Comparison of ENCODE assay signal across 3 cellular contexts in the genomic region with DNA sequence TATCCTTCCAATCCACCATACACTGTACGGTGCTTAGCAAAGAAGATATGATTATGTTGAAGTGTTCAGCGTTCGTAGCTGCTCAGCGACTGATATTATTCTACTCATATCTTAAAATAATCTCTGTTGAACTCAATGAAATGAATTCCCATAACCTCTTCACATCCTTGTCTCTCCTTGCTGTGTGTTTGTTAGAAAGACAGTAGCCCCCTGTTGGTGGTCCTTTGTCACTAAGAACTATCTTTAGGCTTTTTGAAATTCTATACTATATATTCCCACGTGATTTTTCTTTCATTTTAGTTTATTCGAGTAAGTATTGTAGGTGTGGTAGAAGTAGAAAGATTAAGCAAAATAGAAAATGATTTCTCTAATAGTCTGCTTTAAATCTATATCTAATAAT.
TF ChIP-seq lines count a peak whose summit lies in the region.

No MANE protein-coding gene starts in this region.

TF ChIP-seq in SK-N-SH, 30 proteins besides CTCF, POLR2A, EP300 and RAD21:
- TF ChIP-seq NRF1 (IDR thresholded peaks at IDR 0.05; ENCODE audit: low read depth, low read length) (no peak), GABPA (IDR thresholded peaks at IDR 0.05; ENCODE audit: low read depth) (no peak), POLR2AphosphoS5 (IDR thresholded peaks at IDR 0.05; ENCODE audit: low read depth, low read length) (no peak), YY1 (IDR thresholded peaks at IDR 0.05; ENCODE audit: low read depth) (no peak), RCOR1 (IDR thresholded peaks at IDR 0.05; ENCODE audit: low read length) (no peak), SIN3A (IDR thresholded peaks at IDR 0.05; ENCODE audit: borderline replicate concordance, low read depth, low read length) (no peak), RFX5 (IDR thresholded peaks at IDR 0.05; ENCODE audit: low read length) (no peak), FOXM1 (IDR thresholded peaks at IDR 0.05; ENCODE audit: low read depth) (no peak), TCF12 (IDR thresholded peaks at IDR 0.05) (no peak), RXRA (IDR thresholded peaks at IDR 0.05; ENCODE audit: borderline replicate concordance, low read depth) (no peak), NFIC (IDR thresholded peaks at IDR 0.05; ENCODE audit: borderline replicate concordance) (no peak)
- TF ChIP-seq, protein P1, sequence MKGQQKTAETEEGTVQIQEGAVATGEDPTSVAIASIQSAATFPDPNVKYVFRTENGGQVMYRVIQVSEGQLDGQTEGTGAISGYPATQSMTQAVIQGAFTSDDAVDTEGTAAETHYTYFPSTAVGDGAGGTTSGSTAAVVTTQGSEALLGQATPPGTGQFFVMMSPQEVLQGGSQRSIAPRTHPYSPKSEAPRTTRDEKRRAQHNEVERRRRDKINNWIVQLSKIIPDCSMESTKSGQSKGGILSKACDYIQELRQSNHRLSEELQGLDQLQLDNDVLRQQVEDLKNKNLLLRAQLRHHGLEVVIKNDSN (IDR thresholded peaks at IDR 0.05; ENCODE audit: borderline replicate concordance, low read depth) = no peak
- TF ChIP-seq, protein P2, sequence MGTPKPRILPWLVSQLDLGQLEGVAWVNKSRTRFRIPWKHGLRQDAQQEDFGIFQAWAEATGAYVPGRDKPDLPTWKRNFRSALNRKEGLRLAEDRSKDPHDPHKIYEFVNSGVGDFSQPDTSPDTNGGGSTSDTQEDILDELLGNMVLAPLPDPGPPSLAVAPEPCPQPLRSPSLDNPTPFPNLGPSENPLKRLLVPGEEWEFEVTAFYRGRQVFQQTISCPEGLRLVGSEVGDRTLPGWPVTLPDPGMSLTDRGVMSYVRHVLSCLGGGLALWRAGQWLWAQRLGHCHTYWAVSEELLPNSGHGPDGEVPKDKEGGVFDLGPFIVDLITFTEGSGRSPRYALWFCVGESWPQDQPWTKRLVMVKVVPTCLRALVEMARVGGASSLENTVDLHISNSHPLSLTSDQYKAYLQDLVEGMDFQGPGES (IDR thresholded peaks at IDR 0.05; ENCODE audit: low read depth, low read length) = no peak
- TF ChIP-seq, protein P3, sequence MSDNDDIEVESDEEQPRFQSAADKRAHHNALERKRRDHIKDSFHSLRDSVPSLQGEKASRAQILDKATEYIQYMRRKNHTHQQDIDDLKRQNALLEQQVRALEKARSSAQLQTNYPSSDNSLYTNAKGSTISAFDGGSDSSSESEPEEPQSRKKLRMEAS (IDR thresholded peaks at IDR 0.05; ENCODE audit: low read depth) = no peak
- TF ChIP-seq, protein P4, sequence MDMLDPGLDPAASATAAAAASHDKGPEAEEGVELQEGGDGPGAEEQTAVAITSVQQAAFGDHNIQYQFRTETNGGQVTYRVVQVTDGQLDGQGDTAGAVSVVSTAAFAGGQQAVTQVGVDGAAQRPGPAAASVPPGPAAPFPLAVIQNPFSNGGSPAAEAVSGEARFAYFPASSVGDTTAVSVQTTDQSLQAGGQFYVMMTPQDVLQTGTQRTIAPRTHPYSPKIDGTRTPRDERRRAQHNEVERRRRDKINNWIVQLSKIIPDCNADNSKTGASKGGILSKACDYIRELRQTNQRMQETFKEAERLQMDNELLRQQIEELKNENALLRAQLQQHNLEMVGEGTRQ (IDR thresholded peaks at IDR 0.05; ENCODE audit: borderline replicate concordance, low read depth, low read length) = no peak

TF ChIP-seq in SK-N-SH treated with all-trans-retinoic acid at 6 μM for 48 hours, 23 proteins besides CTCF, POLR2A, EP300 and RAD21:
- TF ChIP-seq CSDC2 (CRISPR knock-in tag; IDR thresholded peaks at IDR 0.05) (no peak), ARNTL (CRISPR knock-in tag; IDR thresholded peaks at IDR 0.05; ENCODE audit: borderline replicate concordance, low read depth) (no peak), TCF4 (CRISPR knock-in tag; IDR thresholded peaks at IDR 0.05; ENCODE audit: borderline replicate concordance) (no peak), BACH2 (CRISPR knock-in tag; IDR thresholded peaks at IDR 0.05; ENCODE audit: borderline replicate concordance) (no peak), RARB (CRISPR knock-in tag; IDR thresholded peaks at IDR 0.05) (no peak), SNAI2 (CRISPR knock-in tag; IDR thresholded peaks at IDR 0.05) (no peak), OSR1 (CRISPR knock-in tag; IDR thresholded peaks at IDR 0.05) (no peak), PPARA (CRISPR knock-in tag; IDR thresholded peaks at IDR 0.05; ENCODE audit: borderline replicate concordance) (no peak), GLIS3 (CRISPR knock-in tag; IDR thresholded peaks at IDR 0.05) (no peak), TOX (CRISPR knock-in tag; IDR thresholded peaks at IDR 0.05; ENCODE audit: borderline replicate concordance) (no peak), ZFP30 (CRISPR knock-in tag; IDR thresholded peaks at IDR 0.05) (no peak)
- TF ChIP-seq, protein P5, sequence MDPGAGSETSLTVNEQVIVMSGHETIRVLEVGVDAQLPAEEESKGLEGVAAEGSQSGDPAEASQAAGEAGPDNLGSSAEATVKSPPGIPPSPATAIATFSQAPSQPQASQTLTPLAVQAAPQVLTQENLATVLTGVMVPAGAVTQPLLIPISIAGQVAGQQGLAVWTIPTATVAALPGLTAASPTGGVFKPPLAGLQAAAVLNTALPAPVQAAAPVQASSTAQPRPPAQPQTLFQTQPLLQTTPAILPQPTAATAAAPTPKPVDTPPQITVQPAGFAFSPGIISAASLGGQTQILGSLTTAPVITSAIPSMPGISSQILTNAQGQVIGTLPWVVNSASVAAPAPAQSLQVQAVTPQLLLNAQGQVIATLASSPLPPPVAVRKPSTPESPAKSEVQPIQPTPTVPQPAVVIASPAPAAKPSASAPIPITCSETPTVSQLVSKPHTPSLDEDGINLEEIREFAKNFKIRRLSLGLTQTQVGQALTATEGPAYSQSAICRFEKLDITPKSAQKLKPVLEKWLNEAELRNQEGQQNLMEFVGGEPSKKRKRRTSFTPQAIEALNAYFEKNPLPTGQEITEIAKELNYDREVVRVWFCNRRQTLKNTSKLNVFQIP (CRISPR knock-in tag; IDR thresholded peaks at IDR 0.05; ENCODE audit: borderline replicate concordance, low read depth) = no peak
- TF ChIP-seq, protein P6, sequence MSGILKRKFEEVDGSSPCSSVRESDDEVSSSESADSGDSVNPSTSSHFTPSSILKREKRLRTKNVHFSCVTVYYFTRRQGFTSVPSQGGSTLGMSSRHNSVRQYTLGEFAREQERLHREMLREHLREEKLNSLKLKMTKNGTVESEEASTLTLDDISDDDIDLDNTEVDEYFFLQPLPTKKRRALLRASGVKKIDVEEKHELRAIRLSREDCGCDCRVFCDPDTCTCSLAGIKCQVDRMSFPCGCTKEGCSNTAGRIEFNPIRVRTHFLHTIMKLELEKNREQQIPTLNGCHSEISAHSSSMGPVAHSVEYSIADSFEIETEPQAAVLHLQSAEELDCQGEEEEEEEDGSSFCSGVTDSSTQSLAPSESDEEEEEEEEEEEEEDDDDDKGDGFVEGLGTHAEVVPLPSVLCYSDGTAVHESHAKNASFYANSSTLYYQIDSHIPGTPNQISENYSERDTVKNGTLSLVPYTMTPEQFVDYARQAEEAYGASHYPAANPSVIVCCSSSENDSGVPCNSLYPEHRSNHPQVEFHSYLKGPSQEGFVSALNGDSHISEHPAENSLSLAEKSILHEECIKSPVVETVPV (CRISPR knock-in tag; IDR thresholded peaks at IDR 0.05) = no peak
- TF ChIP-seq, protein P7, sequence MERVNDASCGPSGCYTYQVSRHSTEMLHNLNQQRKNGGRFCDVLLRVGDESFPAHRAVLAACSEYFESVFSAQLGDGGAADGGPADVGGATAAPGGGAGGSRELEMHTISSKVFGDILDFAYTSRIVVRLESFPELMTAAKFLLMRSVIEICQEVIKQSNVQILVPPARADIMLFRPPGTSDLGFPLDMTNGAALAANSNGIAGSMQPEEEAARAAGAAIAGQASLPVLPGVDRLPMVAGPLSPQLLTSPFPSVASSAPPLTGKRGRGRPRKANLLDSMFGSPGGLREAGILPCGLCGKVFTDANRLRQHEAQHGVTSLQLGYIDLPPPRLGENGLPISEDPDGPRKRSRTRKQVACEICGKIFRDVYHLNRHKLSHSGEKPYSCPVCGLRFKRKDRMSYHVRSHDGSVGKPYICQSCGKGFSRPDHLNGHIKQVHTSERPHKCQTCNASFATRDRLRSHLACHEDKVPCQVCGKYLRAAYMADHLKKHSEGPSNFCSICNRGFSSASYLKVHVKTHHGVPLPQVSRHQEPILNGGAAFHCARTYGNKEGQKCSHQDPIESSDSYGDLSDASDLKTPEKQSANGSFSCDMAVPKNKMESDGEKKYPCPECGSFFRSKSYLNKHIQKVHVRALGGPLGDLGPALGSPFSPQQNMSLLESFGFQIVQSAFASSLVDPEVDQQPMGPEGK (CRISPR knock-in tag; IDR thresholded peaks at IDR 0.05; ENCODE audit: borderline replicate concordance) = no peak

TF ChIP-seq in H1, 55 proteins besides CTCF, POLR2A, EP300 and RAD21:
- TF ChIP-seq ASH2L (IDR thresholded peaks at IDR 0.05; ENCODE audit: low read length) (no peak), RBBP5 (IDR thresholded peaks at IDR 0.05; ENCODE audit: borderline replicate concordance, low read depth, low read length) (no peak), SAP30 (IDR thresholded peaks at IDR 0.05; ENCODE audit: insufficient read depth, insufficient replicate concordance, low read length) (no peak), CREB1 (IDR thresholded peaks at IDR 0.05) (no peak), KDM4A (IDR thresholded peaks at IDR 0.05; ENCODE audit: low read depth, low read length, severe bottlenecking) (no peak), CBX5 (IDR thresholded peaks at IDR 0.05; ENCODE audit: low read depth, low read length) (no peak)
